ENCODE assay signal across 17 cellular contexts in the genomic region with DNA sequence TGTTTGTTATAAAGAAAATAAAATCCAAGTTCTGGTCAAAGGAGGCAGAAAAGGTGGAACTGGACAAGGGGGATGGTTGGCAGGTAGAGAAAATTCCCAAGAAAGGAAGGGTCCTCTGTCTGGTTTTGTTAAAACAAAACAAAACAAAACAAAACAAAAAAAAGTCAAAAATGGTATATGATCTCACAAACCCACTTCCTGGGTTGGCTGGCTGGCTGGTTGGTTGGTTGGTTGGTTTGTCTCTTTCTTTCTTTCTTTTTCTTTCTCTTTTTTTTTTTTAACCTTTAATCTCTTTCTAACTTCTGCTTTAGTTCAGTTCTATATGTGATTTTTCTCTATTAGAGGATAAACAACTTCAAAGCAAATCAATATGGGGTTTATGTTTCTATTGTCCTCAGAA. TPM values are rescaled to one million over a fixed set of nuclear protein-coding genes. Genes with fewer than 3 reads are reported as not detected.
DNase-seq lines count a peak whose midpoint lies in the region; ATAC-seq lines count a peak whose summit lies in the region.
"Had no signal": no experiment of that assay in that cellular context is flagged by ENCODE, and none has a peak within 500 bp of the region (broad histone marks: within the 10 kb centered on the region; RNA-seq: fewer than 3 reads in every experiment).

No MANE protein-coding gene starts in this region.

- ATAC-seq in HG03025 (IDR thresholded peaks at IDR 0.05; ENCODE audit: low FRiP score, unreplicated experiment), result no peak

- intact Hi-C loops in activated T-helper 1 cell treated with anti-CD3 and anti-CD28 coated beads, Interleukin-12 subunit alpha, Interleukin-12 subunit beta, Interleukin-2, Interleukin-4 antibody, amounts not matched to agents 30 ng/mL and 10 ng/mL and 1 ng/mL, durations not matched to agents 14 hours and 24 hours and 36 hours (cut with micrococcal nuclease), result no loop called here

- H3K4me1 Mint-ChIP-seq in activated naive CD4-positive, alpha-beta T cell treated with anti-CD3 and anti-CD28 coated beads, Interleukin-2, amount 10 ng/mL, durations not matched to agents 7 days and 5 days, result peaks cover 24% of the 10 kb centered on the region
- peaks cover 26% of the 10 kb centered on the region for H3K4me1 Mint-ChIP-seq in activated T-helper 1 cell treated with anti-CD3 and anti-CD28 coated beads, Interleukin-12 subunit alpha, Interleukin-12 subunit beta, Interleukin-2, Interleukin-4 antibody, amounts not matched to agents 30 ng/mL and 10 ng/mL and 1 ng/mL, durations not matched to agents 14 hours and 24 hours and 36 hours (ENCODE audit: low read depth)

- peak overlapping the region; percentile 58 for H3K27ac Mint-ChIP-seq in activated naive CD4-positive, alpha-beta T cell treated with anti-CD3 and anti-CD28 coated beads, Interleukin-2, amount 10 ng/mL, durations not matched to agents 7 days and 5 days
- H3K27ac Mint-ChIP-seq in activated T-helper 1 cell treated with anti-CD3 and anti-CD28 coated beads, Interleukin-12 subunit alpha, Interleukin-12 subunit beta, Interleukin-2, Interleukin-4 antibody, amounts not matched to agents 30 ng/mL and 10 ng/mL and 1 ng/mL, durations not matched to agents 14 hours and 24 hours and 36 hours, result peak overlapping the region; percentile 59

- peak overlapping the region; percentile 45 for H3K4me3 Mint-ChIP-seq in activated naive CD4-positive, alpha-beta T cell treated with anti-CD3 and anti-CD28 coated beads, Interleukin-2, amount 10 ng/mL, durations not matched to agents 7 days and 5 days
- H3K4me3 Mint-ChIP-seq in activated T-helper 1 cell treated with anti-CD3 and anti-CD28 coated beads, Interleukin-12 subunit alpha, Interleukin-12 subunit beta, Interleukin-2, Interleukin-4 antibody, amounts not matched to agents 30 ng/mL and 10 ng/mL and 1 ng/mL, durations not matched to agents 14 hours and 24 hours and 36 hours, result peak overlapping the region; percentile 67

- peaks cover 26% of the 10 kb centered on the region for H3K27me3 Mint-ChIP-seq in activated naive CD4-positive, alpha-beta T cell treated with anti-CD3 and anti-CD28 coated beads, Interleukin-2, amount 10 ng/mL, durations not matched to agents 7 days and 5 days
- peaks cover 4% of the 10 kb centered on the region for H3K27me3 Mint-ChIP-seq in activated T-helper 1 cell treated with anti-CD3 and anti-CD28 coated beads, Interleukin-12 subunit alpha, Interleukin-12 subunit beta, Interleukin-2, Interleukin-4 antibody, amounts not matched to agents 30 ng/mL and 10 ng/mL and 1 ng/mL, durations not matched to agents 14 hours and 24 hours and 36 hours (ENCODE audit: insufficient read depth)

- peak; percentile 42 for DNase-seq in activated naive CD4-positive, alpha-beta T cell treated with anti-CD3 and anti-CD28 coated beads, Interleukin-2, amount 10 ng/mL, durations not matched to agents 7 days and 5 days
- DNase-seq in activated naive CD4-positive, alpha-beta T cell treated with Interleukin-2 at 50 U/mL for 16 hours, result no peak
- DNase-seq in Jurkat, Clone E6-1 (ENCODE audit: low read depth, low spot score), result peak; percentile 18
- peak; percentile 13 for DNase-seq in activated T-helper 1 cell treated with anti-CD3 and anti-CD28 coated beads, Interleukin-12 subunit alpha, Interleukin-12 subunit beta, Interleukin-2, Interleukin-4 antibody, amounts not matched to agents 30 ng/mL and 10 ng/mL and 1 ng/mL, durations not matched to agents 14 hours and 24 hours and 36 hours (ENCODE audit: low spot score)
- DNase-seq in SHP77 (lab: John Stamatoyannopoulos, UW) (no peak), NCI-H1417 treated with DMSO at 0.1 percent for 48 hours (lab: John Stamatoyannopoulos, UW) (no peak)
- DNase-seq: Caco-2, DMS153, EL, IMR-90, NCI-H146, NCI-H2081, NCI-H510A treated with DMSO at 0.1 percent for 48 hours, NCI-H82, PC-9 had no signal

- no peak overlapping the region for H3K4me3 ChIP-seq in Jurkat, Clone E6-1 (ENCODE audit: low read length)
- H3K4me3 ChIP-seq: PC-9 had no signal

- H3K9me3 Mint-ChIP-seq in activated naive CD4-positive, alpha-beta T cell treated with anti-CD3 and anti-CD28 coated beads, Interleukin-2, amount 10 ng/mL, durations not matched to agents 7 days and 5 days, result no peaks in the 10 kb centered on the region
- no peaks in the 10 kb centered on the region for H3K9me3 Mint-ChIP-seq in activated T-helper 1 cell treated with anti-CD3 and anti-CD28 coated beads, Interleukin-12 subunit alpha, Interleukin-12 subunit beta, Interleukin-2, Interleukin-4 antibody, amounts not matched to agents 30 ng/mL and 10 ng/mL and 1 ng/mL, durations not matched to agents 14 hours and 24 hours and 36 hours

- H3K36me3 Mint-ChIP-seq in activated naive CD4-positive, alpha-beta T cell treated with anti-CD3 and anti-CD28 coated beads, Interleukin-2, amount 10 ng/mL, durations not matched to agents 7 days and 5 days, result no peaks in the 10 kb centered on the region
- H3K36me3 Mint-ChIP-seq in activated T-helper 1 cell treated with anti-CD3 and anti-CD28 coated beads, Interleukin-12 subunit alpha, Interleukin-12 subunit beta, Interleukin-2, Interleukin-4 antibody, amounts not matched to agents 30 ng/mL and 10 ng/mL and 1 ng/mL, durations not matched to agents 14 hours and 24 hours and 36 hours (ENCODE audit: low read depth), result no peaks in the 10 kb centered on the region

- CTCF ChIA-PET in activated naive CD4-positive, alpha-beta T cell treated with anti-CD3 and anti-CD28 coated beads, Interleukin-2, amount 10 ng/mL, durations not matched to agents 7 days and 5 days (lab: Charles Lee), result no interaction called here

RNA-seq across cellular contexts. Expression of a gene that starts 41.1 kb away (rescaled TPM):
- not detected for polyA plus RNA-seq in Jurkat, Clone E6-1 (2012; ENCODE audit: insufficient read depth, insufficient read length)
- not detected in 2 replicates for total RNA-seq in activated T-helper 1 cell treated with anti-CD3 and anti-CD28 coated beads, Interleukin-12 subunit alpha, Interleukin-12 subunit beta, Interleukin-2, Interleukin-4 antibody, amounts not matched to agents 30 ng/mL and 10 ng/mL and 1 ng/mL, durations not matched to agents 14 hours and 24 hours and 36 hours
- total RNA-seq: HT-29, IMR-90, PC-9 had no signal
- polyA plus RNA-seq: IMR-90 had no signal

Comparison
In these comparisons a context has a peak if more than half of its experiments do, and no peak if none do; other contexts are left out.
1. DNase-seq: peak in activated naive CD4-positive, alpha-beta T cell treated with anti-CD3 and anti-CD28 coated beads, Interleukin-2, amount 10 ng/mL, durations not matched to agents 7 days and 5 days (single experiment), Jurkat, Clone E6-1 (single experiment) and activated T-helper 1 cell treated with anti-CD3 and anti-CD28 coated beads, Interleukin-12 subunit alpha, Interleukin-12 subunit beta, Interleukin-2, Interleukin-4 antibody, amounts not matched to agents 30 ng/mL and 10 ng/mL and 1 ng/mL, durations not matched to agents 14 hours and 24 hours and 36 hours (single experiment); none in activated naive CD4-positive, alpha-beta T cell treated with Interleukin-2 at 50 U/mL for 16 hours (single experiment), SHP77 (0 of 2) and NCI-H1417 treated with DMSO at 0.1 percent for 48 hours (single experiment).